In the genomic region with DNA sequence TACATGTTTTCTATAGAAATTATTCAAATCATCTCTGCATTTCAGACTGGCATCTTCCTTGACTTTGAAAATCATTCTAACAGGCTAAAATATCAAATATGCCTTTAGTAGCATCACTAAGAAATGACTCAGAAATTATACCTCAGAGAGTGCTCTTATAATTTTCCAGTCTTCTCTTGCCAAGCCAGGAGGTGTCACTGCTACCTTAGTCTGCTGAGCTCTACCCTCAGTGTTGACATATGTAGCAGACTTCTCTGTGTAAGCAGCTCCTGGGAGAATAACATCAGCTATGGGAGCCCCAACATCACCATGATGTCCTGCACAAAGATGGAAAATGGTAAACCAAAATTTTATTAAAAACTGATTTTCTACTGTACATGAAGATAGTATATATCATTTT, we compare ENCODE assay signal across 1 cellular context.
TF ChIP-seq lines count a peak whose summit lies in the region.

No MANE protein-coding gene starts in this region.

TF ChIP-seq in HCT116, 20 proteins besides CTCF, POLR2A, EP300 and RAD21 (continued from another document):
- TF ChIP-seq, protein P1, sequence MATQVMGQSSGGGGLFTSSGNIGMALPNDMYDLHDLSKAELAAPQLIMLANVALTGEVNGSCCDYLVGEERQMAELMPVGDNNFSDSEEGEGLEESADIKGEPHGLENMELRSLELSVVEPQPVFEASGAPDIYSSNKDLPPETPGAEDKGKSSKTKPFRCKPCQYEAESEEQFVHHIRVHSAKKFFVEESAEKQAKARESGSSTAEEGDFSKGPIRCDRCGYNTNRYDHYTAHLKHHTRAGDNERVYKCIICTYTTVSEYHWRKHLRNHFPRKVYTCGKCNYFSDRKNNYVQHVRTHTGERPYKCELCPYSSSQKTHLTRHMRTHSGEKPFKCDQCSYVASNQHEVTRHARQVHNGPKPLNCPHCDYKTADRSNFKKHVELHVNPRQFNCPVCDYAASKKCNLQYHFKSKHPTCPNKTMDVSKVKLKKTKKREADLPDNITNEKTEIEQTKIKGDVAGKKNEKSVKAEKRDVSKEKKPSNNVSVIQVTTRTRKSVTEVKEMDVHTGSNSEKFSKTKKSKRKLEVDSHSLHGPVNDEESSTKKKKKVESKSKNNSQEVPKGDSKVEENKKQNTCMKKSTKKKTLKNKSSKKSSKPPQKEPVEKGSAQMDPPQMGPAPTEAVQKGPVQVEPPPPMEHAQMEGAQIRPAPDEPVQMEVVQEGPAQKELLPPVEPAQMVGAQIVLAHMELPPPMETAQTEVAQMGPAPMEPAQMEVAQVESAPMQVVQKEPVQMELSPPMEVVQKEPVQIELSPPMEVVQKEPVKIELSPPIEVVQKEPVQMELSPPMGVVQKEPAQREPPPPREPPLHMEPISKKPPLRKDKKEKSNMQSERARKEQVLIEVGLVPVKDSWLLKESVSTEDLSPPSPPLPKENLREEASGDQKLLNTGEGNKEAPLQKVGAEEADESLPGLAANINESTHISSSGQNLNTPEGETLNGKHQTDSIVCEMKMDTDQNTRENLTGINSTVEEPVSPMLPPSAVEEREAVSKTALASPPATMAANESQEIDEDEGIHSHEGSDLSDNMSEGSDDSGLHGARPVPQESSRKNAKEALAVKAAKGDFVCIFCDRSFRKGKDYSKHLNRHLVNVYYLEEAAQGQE (IDR thresholded peaks at IDR 0.05; ENCODE audit: low read depth) = no peak
- TF ChIP-seq, protein P2, sequence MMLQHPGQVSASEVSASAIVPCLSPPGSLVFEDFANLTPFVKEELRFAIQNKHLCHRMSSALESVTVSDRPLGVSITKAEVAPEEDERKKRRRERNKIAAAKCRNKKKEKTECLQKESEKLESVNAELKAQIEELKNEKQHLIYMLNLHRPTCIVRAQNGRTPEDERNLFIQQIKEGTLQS (IDR thresholded peaks at IDR 0.05) = no peak
- no peak for TF ChIP-seq YY1 (IDR thresholded peaks at IDR 0.05; ENCODE audit: extremely low read depth, insufficient replicate concordance, low read depth, low read length)
